22 cellular contexts compared by ENCODE assay signal in genomic region chr16:24135624-24136296, GRCh38.
DNase-seq lines count a peak whose midpoint lies in the region; ATAC-seq and TF ChIP-seq lines count a peak whose summit lies in the region.
"Had no signal": no experiment of that assay in that cellular context is flagged by ENCODE, and none has a peak within 500 bp of the region (broad histone marks: within the 10 kb centered on the region; RNA-seq: fewer than 3 reads in every experiment).

No MANE protein-coding gene starts in this region.

- H3K4me1 Mint-ChIP-seq in activated CD8-positive, alpha-beta T cell treated with anti-CD3 and anti-CD28 coated beads, Interleukin-2, amount 10 ng/mL, durations not matched to agents 7 days and 5 days (ENCODE audit: low read depth) = peaks cover 8% of the 10 kb centered on the region
- peaks cover 31% of the 10 kb centered on the region for H3K4me1 Mint-ChIP-seq in activated CD8-positive, alpha-beta T cell treated with anti-CD3 and anti-CD28 coated beads for 36 hours (ENCODE audit: low read depth)
- peaks cover 22% of the 10 kb centered on the region for H3K4me1 Mint-ChIP-seq in stimulated activated effector memory CD8-positive, alpha-beta T cell treated with anti-CD3 and anti-CD28 coated beads, Interleukin-12 subunit alpha, Interleukin-12 subunit beta, amount 100 ng/mL, for 72 hours

- DNase-seq in activated CD8-positive, alpha-beta T cell treated with anti-CD3 and anti-CD28 coated beads, Interleukin-2, amount 10 ng/mL, durations not matched to agents 7 days and 5 days = no peak
- no peak for DNase-seq in activated CD8-positive, alpha-beta T cell treated with anti-CD3 and anti-CD28 coated beads for 36 hours
- DNase-seq in NCI-H82 treated with DMSO at 0.1 percent for 48 hours (lab: John Stamatoyannopoulos, UW; ENCODE audit: unreplicated experiment) = peak; percentile 95
- DNase-seq in cerebellar cortex (ENCODE audit: low spot score) = peak; percentile 29
- DNase-seq in stimulated activated effector memory CD8-positive, alpha-beta T cell treated with anti-CD3 and anti-CD28 coated beads, Interleukin-12 subunit alpha, Interleukin-12 subunit beta, amount 100 ng/mL, for 72 hours (ENCODE audit: low spot score in 2 of 2) = no peak
- no peak for DNase-seq in germinal center (ENCODE audit: low spot score)
- DNase-seq in iPS-NIHi11 (ENCODE audit: low spot score) = no peak
- DNase-seq: 8988T; activated CD4-positive, CD25-positive, alpha-beta regulatory T cell; activated effector memory CD4-positive, alpha-beta T cell treated with Interleukin-2 at 50 U/mL for 16 hours; BE2C; effector memory CD8-positive, alpha-beta T cell; GF-D8; mesenchymal stem cell; NCI-H187; nephron progenitor cell; psoas muscle; stimulated activated CD4-positive, alpha-beta T cell treated with anti-CD3 and anti-CD28 coated beads, Interleukin-4, amount 100 ng/mL, for 1 hour; T-helper 1 cell had no signal

- intact Hi-C loops in activated CD8-positive, alpha-beta T cell treated with anti-CD3 and anti-CD28 coated beads for 36 hours (cut with micrococcal nuclease) = no loop called here

- H3K27ac Mint-ChIP-seq in activated CD8-positive, alpha-beta T cell treated with anti-CD3 and anti-CD28 coated beads, Interleukin-2, amount 10 ng/mL, durations not matched to agents 7 days and 5 days = peak overlapping the region; percentile 3
- H3K27ac Mint-ChIP-seq in activated CD8-positive, alpha-beta T cell treated with anti-CD3 and anti-CD28 coated beads for 36 hours = no peak overlapping the region
- peak overlapping the region; percentile 41 for H3K27ac Mint-ChIP-seq in stimulated activated effector memory CD8-positive, alpha-beta T cell treated with anti-CD3 and anti-CD28 coated beads, Interleukin-12 subunit alpha, Interleukin-12 subunit beta, amount 100 ng/mL, for 72 hours
- H3K27ac Mint-ChIP-seq: nephron progenitor cell had no signal

- H3K36me3 Mint-ChIP-seq in activated CD8-positive, alpha-beta T cell treated with anti-CD3 and anti-CD28 coated beads, Interleukin-2, amount 10 ng/mL, durations not matched to agents 7 days and 5 days (ENCODE audit: low read depth) = peaks cover 24% of the 10 kb centered on the region
- peaks cover 36% of the 10 kb centered on the region for H3K36me3 Mint-ChIP-seq in activated CD8-positive, alpha-beta T cell treated with anti-CD3 and anti-CD28 coated beads for 36 hours (ENCODE audit: low read depth)
- H3K36me3 Mint-ChIP-seq in stimulated activated effector memory CD8-positive, alpha-beta T cell treated with anti-CD3 and anti-CD28 coated beads, Interleukin-12 subunit alpha, Interleukin-12 subunit beta, amount 100 ng/mL, for 72 hours = peaks cover 64% of the 10 kb centered on the region

- POLR2A ChIA-PET in activated CD8-positive, alpha-beta T cell treated with anti-CD3 and anti-CD28 coated beads, Interleukin-2, amount 10 ng/mL, durations not matched to agents 7 days and 5 days (lab: Charles Lee) = no interaction called here
- POLR2A ChIA-PET in activated CD8-positive, alpha-beta T cell treated with anti-CD3 and anti-CD28 coated beads for 36 hours (lab: Charles Lee) = no interaction called here

- no peaks in the 10 kb centered on the region for H3K9me3 Mint-ChIP-seq in activated CD8-positive, alpha-beta T cell treated with anti-CD3 and anti-CD28 coated beads, Interleukin-2, amount 10 ng/mL, durations not matched to agents 7 days and 5 days (ENCODE audit: insufficient read depth)
- no peaks in the 10 kb centered on the region for H3K9me3 Mint-ChIP-seq in activated CD8-positive, alpha-beta T cell treated with anti-CD3 and anti-CD28 coated beads for 36 hours
- H3K9me3 Mint-ChIP-seq in stimulated activated effector memory CD8-positive, alpha-beta T cell treated with anti-CD3 and anti-CD28 coated beads, Interleukin-12 subunit alpha, Interleukin-12 subunit beta, amount 100 ng/mL, for 72 hours = no peaks in the 10 kb centered on the region
- H3K9me3 Mint-ChIP-seq: central memory CD8-positive, alpha-beta T cell; effector memory CD8-positive, alpha-beta T cell; nephron progenitor cell had no signal

- H3K27me3 Mint-ChIP-seq in activated CD8-positive, alpha-beta T cell treated with anti-CD3 and anti-CD28 coated beads, Interleukin-2, amount 10 ng/mL, durations not matched to agents 7 days and 5 days (ENCODE audit: low read depth) = no peaks in the 10 kb centered on the region
- no peaks in the 10 kb centered on the region for H3K27me3 Mint-ChIP-seq in activated CD8-positive, alpha-beta T cell treated with anti-CD3 and anti-CD28 coated beads for 36 hours
- H3K27me3 Mint-ChIP-seq: central memory CD8-positive, alpha-beta T cell; effector memory CD8-positive, alpha-beta T cell had no signal

- no peak overlapping the region for H3K4me3 Mint-ChIP-seq in activated CD8-positive, alpha-beta T cell treated with anti-CD3 and anti-CD28 coated beads, Interleukin-2, amount 10 ng/mL, durations not matched to agents 7 days and 5 days
- H3K4me3 Mint-ChIP-seq in activated CD8-positive, alpha-beta T cell treated with anti-CD3 and anti-CD28 coated beads for 36 hours = no peak overlapping the region
- H3K4me3 Mint-ChIP-seq in stimulated activated effector memory CD8-positive, alpha-beta T cell treated with anti-CD3 and anti-CD28 coated beads, Interleukin-12 subunit alpha, Interleukin-12 subunit beta, amount 100 ng/mL, for 72 hours = no peak overlapping the region
- H3K4me3 Mint-ChIP-seq: central memory CD8-positive, alpha-beta T cell; effector memory CD8-positive, alpha-beta T cell; nephron progenitor cell had no signal

- CTCF ChIA-PET in activated CD8-positive, alpha-beta T cell treated with anti-CD3 and anti-CD28 coated beads, Interleukin-2, amount 10 ng/mL, durations not matched to agents 7 days and 5 days (lab: Charles Lee) = no interaction called here
- CTCF ChIA-PET in activated CD8-positive, alpha-beta T cell treated with anti-CD3 and anti-CD28 coated beads for 36 hours (lab: Charles Lee) = interaction anchor here (0.7 to 1.3 kb wide), 2 partner anchors 9 to 17 kb away, joined by 3 read pairs; no protein-coding TSS in a partner anchor

- TF ChIP-seq CTCF in activated CD8-positive, alpha-beta T cell treated with anti-CD3 and anti-CD28 coated beads for 36 hours (IDR thresholded peaks at IDR 0.05) = no peak

- no peak for ATAC-seq in activated CD8-positive, alpha-beta T cell treated with anti-CD3 and anti-CD28 coated beads, Interleukin-2, amount 10 ng/mL, durations not matched to agents 7 days and 5 days
- ATAC-seq in activated CD8-positive, alpha-beta T cell treated with anti-CD3 and anti-CD28 coated beads for 36 hours = no peak
- no peak for ATAC-seq in stimulated activated effector memory CD8-positive, alpha-beta T cell treated with anti-CD3 and anti-CD28 coated beads, Interleukin-12 subunit alpha, Interleukin-12 subunit beta, amount 100 ng/mL, for 72 hours
- no peak for ATAC-seq in HG03196 (IDR thresholded peaks at IDR 0.05; ENCODE audit: unreplicated experiment)
- ATAC-seq: effector memory CD8-positive, alpha-beta T cell; psoas muscle; Right ventricle myocardium inferior had no signal

Comparison
In these comparisons a context has a peak if more than half of its experiments do, and no peak if none do; other contexts are left out.
1. DNase-seq: peak in NCI-H82 treated with DMSO at 0.1 percent for 48 hours (single experiment) and cerebellar cortex (single experiment); none in activated CD8-positive, alpha-beta T cell treated with anti-CD3 and anti-CD28 coated beads, Interleukin-2, amount 10 ng/mL, durations not matched to agents 7 days and 5 days (single experiment), activated CD8-positive, alpha-beta T cell treated with anti-CD3 and anti-CD28 coated beads for 36 hours (single experiment), stimulated activated effector memory CD8-positive, alpha-beta T cell treated with anti-CD3 and anti-CD28 coated beads, Interleukin-12 subunit alpha, Interleukin-12 subunit beta, amount 100 ng/mL, for 72 hours (0 of 2), germinal center (single experiment) and iPS-NIHi11 (single experiment).